ENCODE assay signal across 8 cellular contexts in the genomic region with DNA sequence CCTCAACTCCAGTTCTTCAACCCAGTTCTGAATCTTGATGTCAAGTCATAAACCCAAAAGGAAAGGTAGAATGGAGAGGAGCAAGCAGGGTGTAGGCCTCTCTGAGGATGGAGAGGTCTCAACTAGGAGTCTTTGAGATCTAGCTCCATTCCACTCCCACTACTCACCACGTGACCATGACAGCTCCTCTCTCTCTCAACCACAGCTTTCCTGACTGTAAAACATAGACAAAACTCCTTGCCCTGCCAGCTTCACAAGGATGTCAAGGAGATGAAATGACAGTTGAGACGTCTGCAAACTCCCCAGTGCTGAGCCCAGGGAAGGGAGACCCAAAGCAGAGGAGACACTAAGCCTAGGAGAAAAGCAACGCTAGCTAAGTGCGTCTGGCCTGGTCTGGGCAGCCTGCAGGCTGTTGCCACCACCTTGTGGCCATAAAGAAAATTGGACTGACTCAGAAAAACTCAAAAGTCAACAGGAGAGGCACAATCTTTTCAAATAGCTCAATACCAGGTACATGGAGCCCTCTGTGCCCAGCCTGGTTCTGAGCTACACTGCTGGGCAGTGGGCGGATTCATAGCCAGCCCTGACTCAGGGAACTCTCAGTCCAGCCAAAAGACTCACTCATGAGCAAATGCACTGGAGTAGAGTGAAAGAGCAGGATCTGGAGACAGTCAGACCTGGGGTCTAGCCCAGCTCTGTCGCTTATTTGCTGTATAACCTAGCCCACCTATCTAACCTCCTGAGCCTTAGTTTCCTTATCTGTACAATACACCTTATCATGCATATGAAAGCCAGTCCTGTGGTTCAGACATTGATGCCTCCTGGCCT. TPM values are rescaled to one million over a fixed set of nuclear protein-coding genes. Genes with fewer than 3 reads are reported as not detected.
DNase-seq lines count a peak whose midpoint lies in the region; ATAC-seq, FAIRE-seq and TF ChIP-seq lines count a peak whose summit lies in the region.

No MANE protein-coding gene starts in this region.

- H4K20me1 ChIP-seq in Loucy (ENCODE audit: insufficient read depth, low read length, poor library complexity, severe bottlenecking): no peaks in the 10 kb centered on the region

- H3K9me3 Mint-ChIP-seq in stimulated activated effector memory CD8-positive, alpha-beta T cell treated with anti-CD3 and anti-CD28 coated beads, Interleukin-12 subunit alpha, Interleukin-12 subunit beta, amount 100 ng/mL, for 72 hours: no peaks in the 10 kb centered on the region

- no peaks in the 10 kb centered on the region for H3K9me3 ChIP-seq in Loucy (ENCODE audit: insufficient read depth, low read depth, low read length)

- H3K36me3 Mint-ChIP-seq in stimulated activated effector memory CD8-positive, alpha-beta T cell treated with anti-CD3 and anti-CD28 coated beads, Interleukin-12 subunit alpha, Interleukin-12 subunit beta, amount 100 ng/mL, for 72 hours: peaks cover 28% of the 10 kb centered on the region

- H3K4me3 ChIP-seq in Loucy (ENCODE audit: low read length, poor library complexity, severe bottlenecking) (peak overlapping the region; percentile 29), bronchial epithelial cell (ENCODE audit: low read depth, low read length) (no peak overlapping the region)

- H3K4me1 Mint-ChIP-seq in stimulated activated effector memory CD8-positive, alpha-beta T cell treated with anti-CD3 and anti-CD28 coated beads, Interleukin-12 subunit alpha, Interleukin-12 subunit beta, amount 100 ng/mL, for 72 hours: peaks cover 47% of the 10 kb centered on the region

- peak overlapping the region; percentile 53 for H3K4me2 ChIP-seq in Loucy (ENCODE audit: low read depth, low read length, poor library complexity, severe bottlenecking)

- H3K36me3 ChIP-seq in Loucy (ENCODE audit: insufficient read depth, low read length): no peaks in the 10 kb centered on the region
- peaks cover 4% of the 10 kb centered on the region for H3K36me3 ChIP-seq in bronchial epithelial cell (ENCODE audit: control insufficient read depth, insufficient read depth, low read length)

- H3K9ac ChIP-seq in Loucy (ENCODE audit: low read depth, low read length, poor library complexity, severe bottlenecking): peak overlapping the region; percentile 43

- peaks cover 57% of the 10 kb centered on the region for H3K4me1 ChIP-seq in Loucy (ENCODE audit: insufficient read depth, low read length, poor library complexity, severe bottlenecking)

- no peak overlapping the region for H3K4me3 Mint-ChIP-seq in stimulated activated effector memory CD8-positive, alpha-beta T cell treated with anti-CD3 and anti-CD28 coated beads, Interleukin-12 subunit alpha, Interleukin-12 subunit beta, amount 100 ng/mL, for 72 hours

- no peak for FAIRE-seq in bronchial epithelial cell (lab: Jason Lieb, UNC)

- H3K27me3 ChIP-seq in Loucy (ENCODE audit: insufficient read depth, low read length, poor library complexity, severe bottlenecking) (no peaks in the 10 kb centered on the region), bronchial epithelial cell (ENCODE audit: control insufficient read depth, insufficient read depth, low read length) (no peaks in the 10 kb centered on the region)

- peak overlapping the region; percentile 67 for H3K27ac Mint-ChIP-seq in stimulated activated effector memory CD8-positive, alpha-beta T cell treated with anti-CD3 and anti-CD28 coated beads, Interleukin-12 subunit alpha, Interleukin-12 subunit beta, amount 100 ng/mL, for 72 hours

- peaks cover 12% of the 10 kb centered on the region; the same call in 1 of the 2 replicates for H3K79me2 ChIP-seq in Loucy (ENCODE audit: insufficient read depth, low read length)

- H3K9me2 ChIP-seq in Loucy (replicated peaks; ENCODE audit: low read depth, low read length): no peaks in the 10 kb centered on the region

- peak; percentile 49 for DNase-seq in NCI-H1436 (lab: John Stamatoyannopoulos, UW)
- no peak for DNase-seq in NCI-H1436 treated with DMSO at 0.1 percent for 48 hours (lab: John Stamatoyannopoulos, UW)
- DNase-seq in T follicular helper cell (ENCODE audit: low read depth): peak; percentile 9
- peak; percentile 52 for DNase-seq in bronchial epithelial cell (ENCODE audit: low read depth)
- peak; percentile 70 for DNase-seq in kidney glomerular epithelial cell (lab: John Stamatoyannopoulos, UW)
- no peak for DNase-seq in stimulated activated effector memory CD8-positive, alpha-beta T cell treated with anti-CD3 and anti-CD28 coated beads, Interleukin-12 subunit alpha, Interleukin-12 subunit beta, amount 100 ng/mL, for 72 hours (ENCODE audit: low spot score in 2 of 2)

- H3F3A ChIP-seq in Loucy (ENCODE audit: low read depth): no peaks in the 10 kb centered on the region

- ATAC-seq in stimulated activated effector memory CD8-positive, alpha-beta T cell treated with anti-CD3 and anti-CD28 coated beads, Interleukin-12 subunit alpha, Interleukin-12 subunit beta, amount 100 ng/mL, for 72 hours: peak; percentile 44
- ATAC-seq in GM21390 (IDR thresholded peaks at IDR 0.05; ENCODE audit: unreplicated experiment): no peak

- H2AFZ ChIP-seq in Loucy (ENCODE audit: low read length): no peak overlapping the region

- TF ChIP-seq CTCF in Loucy (conservative IDR thresholded peaks at IDR 0.05; ENCODE audit: low read length) (peak; percentile 90), bronchial epithelial cell (IDR thresholded peaks at IDR 0.05; ENCODE audit: insufficient read depth, low read length, severe bottlenecking) (peak; percentile 80)

RNA-seq across cellular contexts. Expression of a gene that starts 3.4 kb away (rescaled TPM):
- 28.5 and 33.7 TPM in 2 replicates for total RNA-seq in bronchial epithelial cell

Comparison
In these comparisons a context has a peak if more than half of its experiments do, and no peak if none do; other contexts are left out.
1. DNase-seq: peak in NCI-H1436 (single experiment), T follicular helper cell (single experiment), bronchial epithelial cell (single experiment) and kidney glomerular epithelial cell (single experiment); none in NCI-H1436 treated with DMSO at 0.1 percent for 48 hours (single experiment) and stimulated activated effector memory CD8-positive, alpha-beta T cell treated with anti-CD3 and anti-CD28 coated beads, Interleukin-12 subunit alpha, Interleukin-12 subunit beta, amount 100 ng/mL, for 72 hours (0 of 2).